In the genomic region with DNA sequence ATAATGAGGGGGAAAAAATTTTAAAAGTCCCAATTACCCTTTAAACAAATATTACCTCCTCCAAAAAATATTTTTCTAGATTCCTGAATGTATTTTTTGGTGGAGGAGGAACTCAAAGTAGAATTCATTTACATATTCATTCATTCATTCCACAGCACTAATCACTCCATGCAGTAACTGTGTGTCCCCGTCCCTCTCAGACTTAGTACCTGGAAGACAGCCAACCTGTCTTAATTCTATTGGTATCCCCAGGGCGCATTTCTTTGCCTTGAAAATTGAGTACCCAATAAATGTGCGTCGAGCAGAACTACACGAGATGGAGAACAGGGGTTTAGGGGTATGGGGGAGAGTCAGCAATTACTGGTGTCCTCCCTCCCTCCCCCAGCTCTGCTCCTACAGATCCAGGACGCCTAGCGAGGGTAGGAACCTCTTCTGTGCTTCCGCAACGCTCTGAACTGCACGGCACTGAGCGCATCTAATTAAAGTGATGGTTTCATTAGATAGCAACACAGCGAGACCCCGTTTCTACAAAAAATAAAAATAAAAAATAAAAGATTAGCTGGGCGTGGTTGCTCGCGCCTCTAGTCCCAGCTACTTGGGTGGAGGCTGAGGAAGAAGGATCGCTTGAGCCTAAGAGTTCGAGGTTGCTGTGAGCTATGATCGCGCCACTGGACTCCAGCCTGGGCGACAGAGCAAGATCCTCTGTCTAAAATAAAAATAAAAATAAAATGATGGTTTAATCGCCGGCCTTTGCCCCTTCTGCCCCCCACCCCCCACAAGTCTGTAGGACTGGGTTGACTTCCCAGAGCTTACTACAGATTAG, we compare ENCODE assay signal across 8 cellular contexts. TPM values are rescaled to one million over a fixed set of nuclear protein-coding genes. Genes with fewer than 3 reads are reported as not detected.
DNase-seq lines count a peak whose midpoint lies in the region; ATAC-seq and TF ChIP-seq lines count a peak whose summit lies in the region.

No MANE protein-coding gene starts in this region.

- peaks cover 0 to 8% of the 10 kb centered on the region in 2 donors for H3K27me3 ChIP-seq in naive thymus-derived CD4-positive, alpha-beta T cell (ENCODE audit: control insufficient read depth in 2 of 2, insufficient read depth in 2 of 2, low read length in 2 of 2)

- TF ChIP-seq CTCF in LNCaP clone FGC (IDR thresholded peaks at IDR 0.05; ENCODE audit: control insufficient read depth, extremely low read depth, insufficient read depth) = no peak
- no peak for TF ChIP-seq CTCF in astrocyte of the spinal cord (IDR thresholded peaks at IDR 0.05; ENCODE audit: low read depth, low read length)

- H3K4me3 ChIP-seq in LNCaP clone FGC (ENCODE audit: low read depth, low read length) (peak overlapping the region; percentile 23; the same call in 1 of the 2 replicates), astrocyte of the spinal cord (ENCODE audit: low read depth, low read length) (peak overlapping the region; percentile 70)
- H3K4me3 ChIP-seq in naive thymus-derived CD4-positive, alpha-beta T cell (ENCODE audit: low read length) = peak overlapping the region; percentile 47

- peaks cover 0 to 5% (median 0%) of the 10 kb centered on the region in 5 donors for H3K36me3 Mint-ChIP-seq in naive thymus-derived CD4-positive, alpha-beta T cell
- H3K36me3 Mint-ChIP-seq in activated T-cell treated with anti-CD3 and anti-CD28 coated beads, Interleukin-2, amount 50 U/mL, for 4 hours (ENCODE audit: insufficient read depth) = no peaks in the 10 kb centered on the region

- peaks cover 0 to 2% (median 0%) of the 10 kb centered on the region in 11 donors for H3K9me3 Mint-ChIP-seq in naive thymus-derived CD4-positive, alpha-beta T cell
- H3K9me3 Mint-ChIP-seq in activated T-cell treated with anti-CD3 and anti-CD28 coated beads, Interleukin-2, amount 50 U/mL, for 4 hours = no peaks in the 10 kb centered on the region

- in situ Hi-C loops in astrocyte of the spinal cord (cut with HindIII; ENCODE audit: low sequenced_read_pairs) = no loop called here

- no peak for ATAC-seq in naive thymus-derived CD4-positive, alpha-beta T cell
- ATAC-seq in GM18505 (IDR thresholded peaks at IDR 0.05; ENCODE audit: unreplicated experiment) = no peak
- ATAC-seq in activated T-cell treated with anti-CD3 and anti-CD28 coated beads, Interleukin-2, amount 50 U/mL, for 4 hours = no peak

- peaks cover 0 to 4% of the 10 kb centered on the region in 2 donors for H3K4me1 ChIP-seq in naive thymus-derived CD4-positive, alpha-beta T cell (ENCODE audit: control insufficient read depth in 2 of 2, insufficient read depth in 2 of 2, low read length in 2 of 2)

- peaks cover 0 to 3% (median 0%) of the 10 kb centered on the region in 3 experiments for H3K36me3 ChIP-seq in naive thymus-derived CD4-positive, alpha-beta T cell (ENCODE audit: control insufficient read depth in 2 of 3, insufficient read depth in 3 of 3, low read length in 3 of 3)

- DNase-seq in COLO668 (lab: John Stamatoyannopoulos, UW; ENCODE audit: unreplicated experiment) (peak; percentile 35), LNCaP clone FGC (ENCODE audit: low read depth) (no peak), astrocyte of the spinal cord (ENCODE audit: low read depth, low spot score) (no peak), NCI-H2107 (lab: John Stamatoyannopoulos, UW) (no peak), activated T-cell treated with anti-CD3 and anti-CD28 coated beads for 4 hours (no peak)
- no peak for DNase-seq in naive thymus-derived CD4-positive, alpha-beta T cell
- no peak for DNase-seq in activated T-cell treated with anti-CD3 and anti-CD28 coated beads, Interleukin-2, amount 50 U/mL, for 4 hours

- H3K27ac Mint-ChIP-seq in naive thymus-derived CD4-positive, alpha-beta T cell = peak overlapping the region in 2 of 9 donors; percentile 50 to 52

- POLR2A ChIA-PET in naive thymus-derived CD4-positive, alpha-beta T cell (lab: Charles Lee) = interaction anchor here (1.2 to 1.7 kb wide), 3 partner anchors 27 to 123 kb away, joined by 4 to 6 read pairs (median 5); partner anchors contain the start of genes ATAD2B and SF3B6

- H3K4me1 Mint-ChIP-seq in naive thymus-derived CD4-positive, alpha-beta T cell = peaks cover 17 to 38% (median 30%) of the 10 kb centered on the region in 7 donors
- H3K4me1 Mint-ChIP-seq in activated T-cell treated with anti-CD3 and anti-CD28 coated beads, Interleukin-2, amount 50 U/mL, for 4 hours (ENCODE audit: low read depth) = peaks cover 22% of the 10 kb centered on the region

- H3K27me3 Mint-ChIP-seq in naive thymus-derived CD4-positive, alpha-beta T cell = peaks cover 5 to 15% (median 12%) of the 10 kb centered on the region in 5 donors
- peaks cover 3% of the 10 kb centered on the region for H3K27me3 Mint-ChIP-seq in activated T-cell treated with anti-CD3 and anti-CD28 coated beads, Interleukin-2, amount 50 U/mL, for 4 hours (ENCODE audit: low read depth)

- no peak overlapping the region for H3K27ac ChIP-seq in naive thymus-derived CD4-positive, alpha-beta T cell (ENCODE audit: low read depth, low read length)

- intact Hi-C loops in naive thymus-derived CD4-positive, alpha-beta T cell (cut with micrococcal nuclease) = loop anchor here in 1 of 2 donors (5.0 kb wide), 1 partner anchor 73 kb away; the partner anchor contains the start of genes FAM228B and PFN4

- no peaks in the 10 kb centered on the region for H3K9me3 ChIP-seq in naive thymus-derived CD4-positive, alpha-beta T cell (ENCODE audit: control insufficient read depth in 2 of 3, low read length in 3 of 3)

- TF ChIP-seq POLR2A in GM18505 (IDR thresholded peaks at IDR 0.05; ENCODE audit: borderline replicate concordance, extremely low read depth, insufficient read depth, insufficient read length) = no peak

- CTCF ChIA-PET in naive thymus-derived CD4-positive, alpha-beta T cell (lab: Charles Lee) = no interaction called here

- H3K4me3 Mint-ChIP-seq in naive thymus-derived CD4-positive, alpha-beta T cell = peak overlapping the region in 5 of 10 donors; percentile 85 to 94 (median 89)
- no peak overlapping the region for H3K4me3 Mint-ChIP-seq in activated T-cell treated with anti-CD3 and anti-CD28 coated beads, Interleukin-2, amount 50 U/mL, for 4 hours

RNA-seq across cellular contexts. Expression of gene FKBP1B, which starts 0.7 kb away (rescaled TPM):
- total RNA-seq in naive thymus-derived CD4-positive, alpha-beta T cell = 1 to 10 TPM in 1 of 5 experiments, not detected in 4; 2.7 TPM
- polyA plus RNA-seq in naive thymus-derived CD4-positive, alpha-beta T cell = not detected
- under 1 TPM; 0.40 to 0.65 (median 0.63) TPM for total RNA-seq in activated T-cell treated with anti-CD3 and anti-CD28 coated beads, Interleukin-2, amount 50 U/mL, for 4 hours

RNA-seq across cellular contexts. Expression of gene WDCP, which starts 1.7 kb away (rescaled TPM):
- total RNA-seq in naive thymus-derived CD4-positive, alpha-beta T cell = 10 to 100 TPM in 3 of 5 experiments, 1 to 10 TPM in 2; 3.9 to 22.1 (median 17.8) TPM
- polyA plus RNA-seq in naive thymus-derived CD4-positive, alpha-beta T cell = 1 to 10 TPM; 4.4 to 9.4 TPM
- total RNA-seq in activated T-cell treated with anti-CD3 and anti-CD28 coated beads, Interleukin-2, amount 50 U/mL, for 4 hours = 10 to 100 TPM; 22.5 to 26.9 (median 25.5) TPM

RNA-seq across cellular contexts. Expression of gene SF3B6, which starts 27.3 kb away (rescaled TPM):
- 100 to 1,000 TPM in 1 of 5 experiments, 10 to 100 TPM in 4; 42.4 to 100 (median 49.7) TPM for total RNA-seq in naive thymus-derived CD4-positive, alpha-beta T cell
- 100 to 1,000 TPM; 114 to 231 TPM for polyA plus RNA-seq in naive thymus-derived CD4-positive, alpha-beta T cell
- total RNA-seq in activated T-cell treated with anti-CD3 and anti-CD28 coated beads, Interleukin-2, amount 50 U/mL, for 4 hours = 100 to 1,000 TPM; 146 to 159 (median 147) TPM

RNA-seq across cellular contexts. Expression of gene TP53I3, which starts 35.8 kb away (rescaled TPM):
- total RNA-seq in naive thymus-derived CD4-positive, alpha-beta T cell = 1 to 10 TPM in 3 of 5 experiments, under 1 TPM in 2; 0.49 to 5.0 (median 1.7) TPM
- under 1 TPM in 1 of 2 donors, not detected in 1; 0.24 TPM for polyA plus RNA-seq in naive thymus-derived CD4-positive, alpha-beta T cell
- total RNA-seq in activated T-cell treated with anti-CD3 and anti-CD28 coated beads, Interleukin-2, amount 50 U/mL, for 4 hours = 1 to 10 TPM in 1 of 3 donors, under 1 TPM in 2; 0.45 to 1.1 (median 0.56) TPM

RNA-seq across cellular contexts. Expression of gene MFSD2B, which starts 39.0 kb away (rescaled TPM):
- total RNA-seq in naive thymus-derived CD4-positive, alpha-beta T cell = under 1 TPM in 2 of 5 experiments, not detected in 3; 0.22 to 0.76 TPM
- not detected for polyA plus RNA-seq in naive thymus-derived CD4-positive, alpha-beta T cell
- total RNA-seq in activated T-cell treated with anti-CD3 and anti-CD28 coated beads, Interleukin-2, amount 50 U/mL, for 4 hours = under 1 TPM in 1 of 3 donors, not detected in 2; 0.13 TPM
